ENCODE assay signal across 8 cellular contexts in genomic region chr11:44596541-44597276, GRCh38. TPM values are rescaled to one million over a fixed set of nuclear protein-coding genes. Genes with fewer than 3 reads are reported as not detected.
A peak's percentile ranks its signal among the peaks of the same experiment; 100 is the strongest.
DNase-seq lines count a peak whose midpoint lies in the region; ATAC-seq and TF ChIP-seq lines count a peak whose summit lies in the region.

No MANE protein-coding gene starts in this region.

- H3K4me3 ChIP-seq in GM12875 (ENCODE audit: low read depth, low read length): peak overlapping the region; percentile 15

- H3K27ac Mint-ChIP-seq in effector memory CD8-positive, alpha-beta T cell: peak overlapping the region; percentile 93 to 94

- no peaks in the 10 kb centered on the region for H3K9me3 Mint-ChIP-seq in effector memory CD8-positive, alpha-beta T cell

- peaks cover 18% of the 10 kb centered on the region for H3K36me3 Mint-ChIP-seq in effector memory CD8-positive, alpha-beta T cell (ENCODE audit: insufficient read depth)

- peak overlapping the region; percentile 70 to 77 for H3K4me3 Mint-ChIP-seq in effector memory CD8-positive, alpha-beta T cell

- no peaks in the 10 kb centered on the region for H3K27me3 Mint-ChIP-seq in effector memory CD8-positive, alpha-beta T cell

- ATAC-seq in HG02884 (IDR thresholded peaks at IDR 0.05; ENCODE audit: unreplicated experiment): peak; percentile 43
- peak; percentile 65 to 68 for ATAC-seq in activated CD4-positive, CD25-positive, alpha-beta regulatory T cell treated with anti-CD3 and anti-CD28 coated beads, Interleukin-2, amount 50 U/mL, for 24 hours
- peak; percentile 83 for ATAC-seq in effector memory CD8-positive, alpha-beta T cell (replicated peaks)

- peaks cover 30 to 37% of the 10 kb centered on the region in 2 donors for H3K4me1 Mint-ChIP-seq in effector memory CD8-positive, alpha-beta T cell (ENCODE audit: low read depth in 2 of 2)

- TF ChIP-seq CTCF in GM12875 (IDR thresholded peaks at IDR 0.05; ENCODE audit: borderline replicate concordance, insufficient read depth, low read depth, low read length): no peak

- peak; percentile 33 to 56 (median 48) for DNase-seq in effector memory CD8-positive, alpha-beta T cell
- DNase-seq in stimulated activated CD4-positive, alpha-beta T cell treated with anti-CD3 and anti-CD28 coated beads, Interleukin-2, amount 100 ng/mL, for 48 hours: peak; percentile 33 to 55
- DNase-seq in occipital lobe (lab: John Stamatoyannopoulos, UW): no peak
- no peak for DNase-seq in OCI-M1 (lab: John Stamatoyannopoulos, UW)
- DNase-seq in NCI-H226: no peak

RNA-seq across cellular contexts. Expression of gene CD82, which starts 31.2 kb away (rescaled TPM):
- total RNA-seq in occipital lobe: 8.3 TPM

Comparison
In these comparisons a context has a peak if more than half of its experiments do, and no peak if none do; other contexts are left out.
1. DNase-seq: peak in effector memory CD8-positive, alpha-beta T cell (3 of 3) and stimulated activated CD4-positive, alpha-beta T cell treated with anti-CD3 and anti-CD28 coated beads, Interleukin-2, amount 100 ng/mL, for 48 hours (2 of 2); none in occipital lobe (single experiment), OCI-M1 (single experiment) and NCI-H226 (single experiment).
2. Peak in every context shown above with its lines, with median percentiles within 50 percentile points of each other: ATAC-seq.